Comparison of ENCODE assay signal across 10 cellular contexts in the genomic region with DNA sequence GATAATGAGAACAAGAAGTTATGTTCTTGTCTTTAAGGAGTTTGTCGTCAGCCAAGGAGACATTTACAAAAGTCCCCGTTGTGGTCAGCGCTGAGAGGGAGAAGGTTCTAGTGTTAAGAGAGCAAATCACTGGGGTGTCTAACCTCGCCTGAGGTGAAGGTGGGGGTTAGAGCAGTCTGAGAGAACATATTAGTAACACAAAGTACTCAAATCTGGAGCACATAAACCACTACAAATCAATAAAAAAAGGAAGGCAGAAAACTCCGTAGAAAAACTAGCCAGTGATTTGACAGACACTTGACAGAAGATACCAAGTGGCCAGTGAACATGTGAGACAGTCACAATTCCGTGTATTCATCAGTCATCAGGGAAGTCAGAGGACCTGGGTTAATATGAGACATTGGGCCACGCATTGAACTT. TPM values are rescaled to one million over a fixed set of nuclear protein-coding genes. Genes with fewer than 3 reads are reported as not detected.
DNase-seq lines count a peak whose midpoint lies in the region; ATAC-seq and TF ChIP-seq lines count a peak whose summit lies in the region.
"Had no signal": no experiment of that assay in that cellular context is flagged by ENCODE, and none has a peak within 500 bp of the region (broad histone marks: within the 10 kb centered on the region; RNA-seq: fewer than 3 reads in every experiment).

No MANE protein-coding gene starts in this region.

- ATAC-seq in activated T-cell treated with anti-CD3 and anti-CD28 coated beads, Interleukin-2, amount 50 U/mL, for 72 hours (replicated peaks in 1 of 2), result peak in 1 of 2 donors; percentile 15
- ATAC-seq in HG02852 (IDR thresholded peaks at IDR 0.05; ENCODE audit: unreplicated experiment), result peak; percentile 71

- H3K27me3 Mint-ChIP-seq in activated T-cell treated with anti-CD3 and anti-CD28 coated beads, Interleukin-2, amount 50 U/mL, for 72 hours (ENCODE audit: low read depth), result no peaks in the 10 kb centered on the region

- no peak overlapping the region for H3K4me3 Mint-ChIP-seq in activated T-cell treated with anti-CD3 and anti-CD28 coated beads, Interleukin-2, amount 50 U/mL, for 72 hours

- peaks cover 0 to 40% (median 25%) of the 10 kb centered on the region in 4 donors for H3K36me3 ChIP-seq in esophagus muscularis mucosa
- H3K36me3 ChIP-seq in subcutaneous abdominal adipose tissue (ENCODE audit: control insufficient read depth in 5 of 5, insufficient read depth in 5 of 5, low read length in 5 of 5), result peaks cover 0 to 18% (median 14%) of the 10 kb centered on the region in 5 donors

- intact Hi-C loops in esophagus muscularis mucosa (cut with DNase I), result no loop called here

- H3K27ac ChIP-seq in esophagus muscularis mucosa (replicated peaks in 1 of 4), result peak overlapping the region in 3 of 4 donors; percentile 59 to 73 (median 60)
- peak overlapping the region; percentile 68 for H3K27ac ChIP-seq in subcutaneous abdominal adipose tissue (ENCODE audit: low read depth, low read length)

- WGBS in esophagus muscularis mucosa, result 71% methylated on average over 7 of the region's 7 CpGs

- H3K4me3 ChIP-seq in esophagus muscularis mucosa, result no peak overlapping the region
- H3K4me3 ChIP-seq in subcutaneous abdominal adipose tissue (ENCODE audit: low read depth in 1 of 5, low read length in 5 of 5), result no peak overlapping the region

- H3K4me1 Mint-ChIP-seq in activated T-cell treated with anti-CD3 and anti-CD28 coated beads, Interleukin-2, amount 50 U/mL, for 72 hours (ENCODE audit: low read depth), result peaks cover 43% of the 10 kb centered on the region

- peaks cover 0 to 2% of the 10 kb centered on the region in 2 donors for H3K36me3 Mint-ChIP-seq in activated T-cell treated with anti-CD3 and anti-CD28 coated beads, Interleukin-2, amount 50 U/mL, for 72 hours (ENCODE audit: insufficient read depth in 2 of 2)

- TF ChIP-seq CTCF in esophagus muscularis mucosa (IDR thresholded peaks at IDR 0.05), result no peak

- TF ChIP-seq POLR2A in esophagus muscularis mucosa (IDR thresholded peaks at IDR 0.05; ENCODE audit: low read depth), result no peak

- H3K27me3 ChIP-seq in esophagus muscularis mucosa (no peaks in the 10 kb centered on the region), subcutaneous abdominal adipose tissue (ENCODE audit: control insufficient read depth in 5 of 5, insufficient read depth in 4 of 5, low read length in 5 of 5) (no peaks in the 10 kb centered on the region)

- H3K9me3 ChIP-seq in esophagus muscularis mucosa, result no peaks in the 10 kb centered on the region
- H3K9me3 ChIP-seq in subcutaneous abdominal adipose tissue (ENCODE audit: control insufficient read depth in 5 of 5, low read length in 5 of 5), result no peaks in the 10 kb centered on the region

- peak overlapping the region; percentile 18 for H3K27ac Mint-ChIP-seq in activated T-cell treated with anti-CD3 and anti-CD28 coated beads, Interleukin-2, amount 50 U/mL, for 72 hours

- peak overlapping the region in 1 of 5 donors; percentile 26 for H3K9ac ChIP-seq in subcutaneous abdominal adipose tissue (ENCODE audit: low read length in 5 of 5)

- no peak for DNase-seq in activated T-cell treated with anti-CD3 and anti-CD28 coated beads, Interleukin-2, amount 50 U/mL, for 72 hours
- DNase-seq in activated T-cell treated with anti-CD3 and anti-CD28 coated beads for 4 hours (no peak), esophagus muscularis mucosa (ENCODE audit: extremely low spot score) (no peak), NCI-H1048 (lab: John Stamatoyannopoulos, UW) (no peak), epidermal melanocyte (ENCODE audit: insufficient read length, low spot score) (no peak), 8988T (no peak)
- DNase-seq: stimulated activated CD4-positive, alpha-beta T cell treated with anti-CD3 and anti-CD28 coated beads, Interleukin-12 subunit alpha, Interleukin-12 subunit beta, amount 100 ng/mL, for 4 hours; stimulated activated naive CD4-positive, alpha-beta T cell had no signal

- TF ChIP-seq EP300 in esophagus muscularis mucosa (IDR thresholded peaks at IDR 0.05), result no peak

- H3K4me1 ChIP-seq in esophagus muscularis mucosa (peaks cover 67 to 81% (median 70%) of the 10 kb centered on the region in 4 donors), subcutaneous abdominal adipose tissue (ENCODE audit: control insufficient read depth in 5 of 5, insufficient read depth in 5 of 5, low read length in 5 of 5) (peaks cover 8 to 80% (median 55%) of the 10 kb centered on the region in 5 donors)

- no peaks in the 10 kb centered on the region for H3K9me3 Mint-ChIP-seq in activated T-cell treated with anti-CD3 and anti-CD28 coated beads, Interleukin-2, amount 50 U/mL, for 72 hours

RNA-seq across cellular contexts. Expression of a gene that starts 45.4 kb away (rescaled TPM):
- total RNA-seq in activated T-cell treated with anti-CD3 and anti-CD28 coated beads, Interleukin-2, amount 50 U/mL, for 72 hours, result 10 to 100 TPM; 62.0 to 67.2 TPM
- total RNA-seq in esophagus muscularis mucosa, result 10 to 100 TPM; 54.8 to 83.1 (median 69.7) TPM

RNA-seq across cellular contexts. Expression of a gene that starts 52.4 kb away (rescaled TPM):
- total RNA-seq in activated T-cell treated with anti-CD3 and anti-CD28 coated beads, Interleukin-2, amount 50 U/mL, for 72 hours, result 100 to 1,000 TPM; 383 to 474 TPM
- 10 to 100 TPM; 25.0 to 37.8 (median 35.9) TPM for total RNA-seq in esophagus muscularis mucosa

RNA-seq across cellular contexts. Expression of a gene that starts 59.3 kb away (rescaled TPM):
- 10 to 100 TPM; 70.9 to 71.9 TPM for total RNA-seq in activated T-cell treated with anti-CD3 and anti-CD28 coated beads, Interleukin-2, amount 50 U/mL, for 72 hours
- total RNA-seq in esophagus muscularis mucosa, result 100 to 1,000 TPM in 3 of 4 donors, 10 to 100 TPM in 1; 85.8 to 118 (median 107) TPM

Comparison
In these comparisons a context has a peak if more than half of its experiments do, and no peak if none do; other contexts are left out.
1. RNA of a gene that starts 52.4 kb away (total RNA-seq): 383 to 474 TPM in activated T-cell treated with anti-CD3 and anti-CD28 coated beads, Interleukin-2, amount 50 U/mL, for 72 hours; 25.0 to 37.8 TPM in esophagus muscularis mucosa; every median in the first group is over 4 times any median in the second.